2 cellular contexts compared by ENCODE assay signal in genomic region chr17:40317345-40317873, GRCh38.
A peak's percentile ranks its signal among the peaks of the same experiment; 100 is the strongest.
TF ChIP-seq lines count a peak whose summit lies in the region.

No MANE protein-coding gene starts in this region.

TF ChIP-seq in HEK293T, 16 proteins besides CTCF, POLR2A, EP300 and RAD21:
- TF ChIP-seq PKNOX1 (IDR thresholded peaks at IDR 0.05) (no peak), ELF4 (IDR thresholded peaks at IDR 0.05) (no peak), TARDBP (IDR thresholded peaks at IDR 0.05) (no peak), BHLHE40 (IDR thresholded peaks at IDR 0.05; ENCODE audit: borderline replicate concordance) (no peak), ARNT (IDR thresholded peaks at IDR 0.05) (no peak), ZNF384 (IDR thresholded peaks at IDR 0.05) (no peak), SP1 (IDR thresholded peaks at IDR 0.05) (no peak), FOXK2 (IDR thresholded peaks at IDR 0.05) (no peak), NFRKB (IDR thresholded peaks at IDR 0.05) (no peak), FOXA1 (IDR thresholded peaks at IDR 0.05) (no peak), CTBP1 (IDR thresholded peaks at IDR 0.05; ENCODE audit: borderline replicate concordance) (no peak)

TF ChIP-seq in HepG2, 621 proteins besides CTCF, POLR2A, EP300 and RAD21:
- TF ChIP-seq RCOR2 (CRISPR knock-in tag; IDR thresholded peaks at IDR 0.05), result peak; percentile 18; the same call in 1 of the 2 replicates
- TF ChIP-seq TSC22D2 (CRISPR knock-in tag; IDR thresholded peaks at IDR 0.05; ENCODE audit: borderline replicate concordance), result 0 out of 2 replicates have a peak, but pooled peaks have one; percentile 11
- no peak for TF ChIP-seq ZBED4 (CRISPR knock-in tag; IDR thresholded peaks at IDR 0.05; ENCODE audit: borderline replicate concordance)
- no peak for TF ChIP-seq ZBTB49 (CRISPR knock-in tag; IDR thresholded peaks at IDR 0.05; ENCODE audit: borderline replicate concordance)
- no peak for TF ChIP-seq SMAD1 (CRISPR knock-in tag; IDR thresholded peaks at IDR 0.05; ENCODE audit: borderline replicate concordance, low read depth)
- peak; percentile 88 for TF ChIP-seq ZMYM3 (CRISPR knock-in tag; IDR thresholded peaks at IDR 0.05)
- 0 out of 2 replicates have a peak, but pooled peaks have one; percentile 33 for TF ChIP-seq AKAP8 (CRISPR knock-in tag; IDR thresholded peaks at IDR 0.05)
- TF ChIP-seq THAP11 (CRISPR knock-in tag; IDR thresholded peaks at IDR 0.05), result no peak
- TF ChIP-seq ZSCAN21 (CRISPR knock-in tag; IDR thresholded peaks at IDR 0.05; ENCODE audit: borderline replicate concordance), result 0 out of 2 replicates have a peak, but pooled peaks have one; percentile 7
- no peak for TF ChIP-seq MXI1 (IDR thresholded peaks at IDR 0.05; ENCODE audit: borderline replicate concordance, low read depth, low read length)
- no peak for TF ChIP-seq TARDBP (CRISPR knock-in tag; IDR thresholded peaks at IDR 0.05)
- TF ChIP-seq ZNF12 (CRISPR knock-in tag; IDR thresholded peaks at IDR 0.05), result no peak
- 0 out of 2 replicates have a peak, but pooled peaks have one; percentile 14 for TF ChIP-seq ZNF333 (CRISPR knock-in tag; IDR thresholded peaks at IDR 0.05; ENCODE audit: borderline replicate concordance)
- TF ChIP-seq KDM5A (IDR thresholded peaks at IDR 0.05; ENCODE audit: borderline replicate concordance, low read length), result no peak
- 0 out of 2 replicates have a peak, but pooled peaks have one; percentile 43 for TF ChIP-seq KLF13 (CRISPR knock-in tag; IDR thresholded peaks at IDR 0.05)
- peak; percentile 15; the same call in 1 of the 2 replicates for TF ChIP-seq SMC3 (IDR thresholded peaks at IDR 0.05; ENCODE audit: low read length)
- 0 out of 2 replicates have a peak, but pooled peaks have one; percentile 5 for TF ChIP-seq PRDM10 (CRISPR knock-in tag; IDR thresholded peaks at IDR 0.05; ENCODE audit: low read depth)
- TF ChIP-seq MAFG (CRISPR knock-in tag; IDR thresholded peaks at IDR 0.05), result no peak
- TF ChIP-seq, protein P1, sequence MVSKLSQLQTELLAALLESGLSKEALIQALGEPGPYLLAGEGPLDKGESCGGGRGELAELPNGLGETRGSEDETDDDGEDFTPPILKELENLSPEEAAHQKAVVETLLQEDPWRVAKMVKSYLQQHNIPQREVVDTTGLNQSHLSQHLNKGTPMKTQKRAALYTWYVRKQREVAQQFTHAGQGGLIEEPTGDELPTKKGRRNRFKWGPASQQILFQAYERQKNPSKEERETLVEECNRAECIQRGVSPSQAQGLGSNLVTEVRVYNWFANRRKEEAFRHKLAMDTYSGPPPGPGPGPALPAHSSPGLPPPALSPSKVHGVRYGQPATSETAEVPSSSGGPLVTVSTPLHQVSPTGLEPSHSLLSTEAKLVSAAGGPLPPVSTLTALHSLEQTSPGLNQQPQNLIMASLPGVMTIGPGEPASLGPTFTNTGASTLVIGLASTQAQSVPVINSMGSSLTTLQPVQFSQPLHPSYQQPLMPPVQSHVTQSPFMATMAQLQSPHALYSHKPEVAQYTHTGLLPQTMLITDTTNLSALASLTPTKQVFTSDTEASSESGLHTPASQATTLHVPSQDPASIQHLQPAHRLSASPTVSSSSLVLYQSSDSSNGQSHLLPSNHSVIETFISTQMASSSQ (IDR thresholded peaks at IDR 0.05; ENCODE audit: low read depth), result no peak
- TF ChIP-seq, protein P1 (CRISPR knock-in tag; IDR thresholded peaks at IDR 0.05; ENCODE audit: borderline replicate concordance), result no peak
- TF ChIP-seq ZBTB39 (CRISPR knock-in tag; IDR thresholded peaks at IDR 0.05), result 0 out of 2 replicates have a peak, but pooled peaks have one; percentile 29
- TF ChIP-seq ETV5 (CRISPR knock-in tag; IDR thresholded peaks at IDR 0.05; ENCODE audit: borderline replicate concordance), result no peak
- no peak for TF ChIP-seq ZNF615 (CRISPR knock-in tag; IDR thresholded peaks at IDR 0.05; ENCODE audit: borderline replicate concordance)
- TF ChIP-seq ZNF674 (CRISPR knock-in tag; IDR thresholded peaks at IDR 0.05; ENCODE audit: low read depth), result 0 out of 2 replicates have a peak, but pooled peaks have one; percentile 43
- TF ChIP-seq ZNF441 (CRISPR knock-in tag; IDR thresholded peaks at IDR 0.05; ENCODE audit: borderline replicate concordance), result no peak
- TF ChIP-seq ZNF660 (CRISPR knock-in tag; IDR thresholded peaks at IDR 0.05; ENCODE audit: borderline replicate concordance, low read depth), result no peak
- 0 out of 2 replicates have a peak, but pooled peaks have one; percentile 3 for TF ChIP-seq KDM3A (CRISPR knock-in tag; IDR thresholded peaks at IDR 0.05; ENCODE audit: low read depth)
- TF ChIP-seq CREB1 (IDR thresholded peaks at IDR 0.05), result no peak
- peak; percentile 35; the same call in 1 of the 2 replicates for TF ChIP-seq CREB1 (CRISPR knock-in tag; IDR thresholded peaks at IDR 0.05)
- no peak for TF ChIP-seq ZNF367 (CRISPR knock-in tag; IDR thresholded peaks at IDR 0.05; ENCODE audit: borderline replicate concordance)
- 0 out of 2 replicates have a peak, but pooled peaks have one; percentile 28 for TF ChIP-seq ZNF772 (CRISPR knock-in tag; IDR thresholded peaks at IDR 0.05)
- TF ChIP-seq, protein P2, sequence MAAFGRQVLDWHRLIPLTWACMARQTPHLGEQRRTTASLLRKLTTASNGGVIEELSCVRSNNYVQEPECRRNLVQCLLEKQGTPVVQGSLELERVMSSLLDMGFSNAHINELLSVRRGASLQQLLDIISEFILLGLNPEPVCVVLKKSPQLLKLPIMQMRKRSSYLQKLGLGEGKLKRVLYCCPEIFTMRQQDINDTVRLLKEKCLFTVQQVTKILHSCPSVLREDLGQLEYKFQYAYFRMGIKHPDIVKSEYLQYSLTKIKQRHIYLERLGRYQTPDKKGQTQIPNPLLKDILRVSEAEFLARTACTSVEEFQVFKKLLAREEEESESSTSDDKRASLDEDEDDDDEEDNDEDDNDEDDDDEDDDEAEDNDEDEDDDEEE (CRISPR knock-in tag; IDR thresholded peaks at IDR 0.05), result 0 out of 2 replicates have a peak, but pooled peaks have one; percentile 34
- TF ChIP-seq ZNF337 (CRISPR knock-in tag; IDR thresholded peaks at IDR 0.05; ENCODE audit: borderline replicate concordance, low read depth), result 0 out of 2 replicates have a peak, but pooled peaks have one; percentile 3
- TF ChIP-seq ZNF850 (CRISPR knock-in tag; conservative IDR thresholded peaks at IDR 0.05), result 0 out of 2 replicates have a peak, but pooled peaks have one; percentile 11
- 0 out of 2 replicates have a peak, but pooled peaks have one; percentile 29 for TF ChIP-seq ZNF747 (CRISPR knock-in tag; IDR thresholded peaks at IDR 0.05; ENCODE audit: borderline replicate concordance)
- TF ChIP-seq SRY (CRISPR knock-in tag; IDR thresholded peaks at IDR 0.05), result 0 out of 2 replicates have a peak, but pooled peaks have one; percentile 2
- TF ChIP-seq RXRB (CRISPR knock-in tag; IDR thresholded peaks at IDR 0.05; ENCODE audit: borderline replicate concordance), result no peak
